ENCODE assay signal across 8 cellular contexts in genomic region chr11:71451596-71452353, GRCh38. TPM values are rescaled to one million over a fixed set of nuclear protein-coding genes. Genes with fewer than 3 reads are reported as not detected.
DNase-seq lines count a peak whose midpoint lies in the region; ATAC-seq and TF ChIP-seq lines count a peak whose summit lies in the region.

No MANE protein-coding gene starts in this region.

- peaks cover 19% of the 10 kb centered on the region for H3K36me3 ChIP-seq in CD8-positive, alpha-beta memory T cell (ENCODE audit: insufficient read depth, low read length)
- peaks cover 17 to 20% of the 10 kb centered on the region in 2 donors for H3K36me3 ChIP-seq in ascending aorta
- no peaks in the 10 kb centered on the region for H3K36me3 ChIP-seq in kidney epithelial cell (ENCODE audit: control insufficient read depth, insufficient read depth, low read length)
- H3K36me3 ChIP-seq in stomach, result peaks cover 12 to 22% (median 19%) of the 10 kb centered on the region in 4 donors

- no peaks in the 10 kb centered on the region for H3K27me3 ChIP-seq in CD8-positive, alpha-beta memory T cell (ENCODE audit: insufficient read depth, low read length, poor library complexity, severe bottlenecking)
- no peaks in the 10 kb centered on the region for H3K27me3 ChIP-seq in ascending aorta
- H3K27me3 ChIP-seq in kidney epithelial cell (ENCODE audit: control insufficient read depth, insufficient read depth, low read length), result no peaks in the 10 kb centered on the region
- no peaks in the 10 kb centered on the region for H3K27me3 ChIP-seq in stomach

- no peaks in the 10 kb centered on the region for H3K27me3 Mint-ChIP-seq in CD8-positive, alpha-beta memory T cell

- no peak for DNase-seq in CD8-positive, alpha-beta memory T cell
- peak; percentile 71 for DNase-seq in KG1 (lab: John Stamatoyannopoulos, UW)
- DNase-seq in ascending aorta (ENCODE audit: low spot score in 2 of 2), result no peak
- no peak for DNase-seq in kidney epithelial cell (ENCODE audit: low read depth)
- DNase-seq in stomach, result no peak
- DNase-seq in NCI-H1048 (lab: John Stamatoyannopoulos, UW), result no peak
- no peak for DNase-seq in NCI-H1092 (lab: John Stamatoyannopoulos, UW)

- no peak for ATAC-seq in GM18868 (IDR thresholded peaks at IDR 0.05; ENCODE audit: unreplicated experiment)

- CTCF ChIA-PET in CD8-positive, alpha-beta memory T cell (lab: Charles Lee), result no interaction called here

- peak overlapping the region; percentile 92 to 99 (median 97) for H3K27ac Mint-ChIP-seq in CD8-positive, alpha-beta memory T cell

- TF ChIP-seq POLR2A in stomach (IDR thresholded peaks at IDR 0.05), result no peak

- peak overlapping the region; percentile 91 to 96 (median 93) for H3K4me3 Mint-ChIP-seq in CD8-positive, alpha-beta memory T cell

- POLR2A ChIA-PET in CD8-positive, alpha-beta memory T cell (lab: Charles Lee), result no interaction called here

- peak overlapping the region; percentile 99 for H3K4me3 ChIP-seq in CD8-positive, alpha-beta memory T cell (ENCODE audit: low read length)
- H3K4me3 ChIP-seq in ascending aorta, result peak overlapping the region; percentile 68 to 86
- peak overlapping the region; percentile 94 for H3K4me3 ChIP-seq in kidney epithelial cell (ENCODE audit: low read depth, low read length)
- peak overlapping the region; percentile 86 to 95 (median 90) for H3K4me3 ChIP-seq in stomach

- no peaks in the 10 kb centered on the region for H3K9me3 ChIP-seq in CD8-positive, alpha-beta memory T cell (ENCODE audit: low read length)
- H3K9me3 ChIP-seq in ascending aorta (no peaks in the 10 kb centered on the region), stomach (no peaks in the 10 kb centered on the region)

- peaks cover 50% of the 10 kb centered on the region for H3K4me1 ChIP-seq in CD8-positive, alpha-beta memory T cell (ENCODE audit: insufficient read depth, low read length)
- H3K4me1 ChIP-seq in ascending aorta, result peaks cover 3 to 30% of the 10 kb centered on the region in 2 donors
- peaks cover 23 to 72% (median 64%) of the 10 kb centered on the region in 4 donors for H3K4me1 ChIP-seq in stomach

- intact Hi-C loops in ascending aorta (cut with DNase I) (loop anchor here (10.0 kb wide), 2 partner anchors 483 to 773 kb away; partner anchors contain the start of gene INPPL1), stomach (cut with DNase I; ENCODE audit: low total_unique reads) (no loop called here)

- 26 to 36% (median 31%) methylated on average over 14 of the region's 14 CpGs for WGBS in stomach, 5 donors

- H3K36me3 Mint-ChIP-seq in CD8-positive, alpha-beta memory T cell, result peaks cover 5 to 45% (median 9%) of the 10 kb centered on the region in 3 donors

- H3K9me3 Mint-ChIP-seq in CD8-positive, alpha-beta memory T cell, result no peaks in the 10 kb centered on the region

- H3K4me1 Mint-ChIP-seq in CD8-positive, alpha-beta memory T cell, result peaks cover 66 to 84% (median 80%) of the 10 kb centered on the region in 3 donors

- no peak for TF ChIP-seq EP300 in stomach (IDR thresholded peaks at IDR 0.05)

- TF ChIP-seq CTCF in ascending aorta (IDR thresholded peaks at IDR 0.05) (no peak), kidney epithelial cell (IDR thresholded peaks at IDR 0.05; ENCODE audit: insufficient read depth, low read length, poor library complexity, severe bottlenecking) (no peak), stomach (IDR thresholded peaks at IDR 0.05) (no peak)

- H3K27ac ChIP-seq in CD8-positive, alpha-beta memory T cell (ENCODE audit: low read depth, low read length), result peak overlapping the region; percentile 89
- H3K27ac ChIP-seq in ascending aorta (peak overlapping the region; percentile 74 to 84), stomach (peak overlapping the region; percentile 87 to 94 (median 91))

RNA-seq across cellular contexts. Expression of gene NADSYN1, which starts 1.2 kb away (rescaled TPM):
- total RNA-seq in CD8-positive, alpha-beta memory T cell, result 10 to 100 TPM; 60.3 to 62.5 TPM
- polyA plus RNA-seq in CD8-positive, alpha-beta memory T cell, result 43.6 TPM
- total RNA-seq in ascending aorta (33.3 TPM), kidney epithelial cell (66.7 and 70.1 TPM in 2 replicates), stomach (100 to 1,000 TPM in 3 of 5 donors, 10 to 100 TPM in 2; 49.0 to 320 (median 104) TPM)
- 10 to 100 TPM; 28.0 to 74.9 (median 29.4) TPM for polyA plus RNA-seq in stomach

RNA-seq across cellular contexts. Expression of gene DHCR7, which starts 3.6 kb away (rescaled TPM):
- total RNA-seq in CD8-positive, alpha-beta memory T cell, result 10 to 100 TPM; 41.5 to 42.8 TPM
- polyA plus RNA-seq in CD8-positive, alpha-beta memory T cell, result 19.6 TPM
- total RNA-seq in ascending aorta (66.2 TPM), kidney epithelial cell (88.8 and 105 TPM in 2 replicates), stomach (10 to 100 TPM; 11.2 to 58.8 (median 17.9) TPM)
- polyA plus RNA-seq in stomach, result 10 to 100 TPM in 2 of 3 donors, 1 to 10 TPM in 1; 3.5 to 13.2 (median 11.2) TPM
